In the genomic region with DNA sequence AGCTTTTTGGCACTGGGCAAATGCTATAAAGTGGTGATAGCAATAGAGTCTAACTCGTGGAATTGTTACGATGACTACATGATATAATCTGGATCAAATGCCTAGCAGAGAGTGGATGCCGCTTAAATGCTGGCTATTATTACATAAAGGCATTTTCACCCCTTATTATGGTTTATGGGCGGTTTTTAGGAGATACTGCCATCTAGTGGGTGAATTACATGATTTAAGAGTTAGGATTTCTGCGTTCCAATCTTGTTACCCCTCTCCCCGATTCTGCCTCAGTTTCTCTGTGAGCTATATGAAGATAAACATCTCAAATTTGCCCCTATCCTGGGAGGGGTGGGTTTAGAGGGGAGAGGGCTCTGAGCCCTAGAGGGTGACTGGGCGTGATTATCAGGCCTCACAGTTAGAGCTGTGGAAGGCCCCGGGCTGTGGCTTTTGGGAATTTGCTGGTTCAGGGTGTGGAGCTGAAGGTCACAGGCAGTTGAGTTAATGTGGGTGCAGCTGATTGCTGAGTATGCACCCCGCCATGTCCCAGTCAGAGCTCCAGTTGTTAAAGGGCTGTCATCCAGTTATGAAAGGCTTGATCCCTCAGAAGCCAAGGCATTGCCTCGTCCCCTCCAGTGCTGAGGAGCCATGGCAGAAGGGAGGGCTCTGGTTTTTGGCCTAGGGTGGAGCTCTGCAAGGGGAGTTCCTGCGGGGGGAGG, we compare ENCODE assay signal across 8 cellular contexts. TPM values are rescaled to one million over a fixed set of nuclear protein-coding genes. Genes with fewer than 3 reads are reported as not detected.
DNase-seq lines count a peak whose midpoint lies in the region; FAIRE-seq and TF ChIP-seq lines count a peak whose summit lies in the region.

No MANE protein-coding gene starts in this region.

- H3K36me3 Mint-ChIP-seq in nephron (ENCODE audit: low read depth), result peaks cover 56% of the 10 kb centered on the region

- CTCF ChIA-PET in PC-9 (lab: Charles Lee), result interaction anchor here (0.6 to 1.5 kb wide), 4 partner anchors 11 to 265 kb away, joined by 3 to 10 read pairs (median 4); a partner anchor contains a TSS

- WGBS in GM23248 (ENCODE audit: low coverage in 1 of 2, low lambda C conversion rate in 2 of 2, missing lambda C conversion rate in 2 of 2), 2 experiments, result 31 to 33% methylated on average over 11 of the region's 11 CpGs

- no peak for FAIRE-seq in frontal cortex (lab: Jason Lieb, UNC)

- peak; percentile 81 for TF ChIP-seq CTCF in PC-9 (conservative IDR thresholded peaks at IDR 0.05)
- TF ChIP-seq CTCF in epithelial cell of proximal tubule (conservative IDR thresholded peaks at IDR 0.05; ENCODE audit: low read depth, low read length), result peak; percentile 61
- TF ChIP-seq CTCF in nephron (IDR thresholded peaks at IDR 0.05; ENCODE audit: unreplicated experiment in 3 of 3), result peak; percentile 50 to 58 (median 52)

- no peaks in the 10 kb centered on the region for H3K27me3 Mint-ChIP-seq in nephron (ENCODE audit: low read depth)

- H3K27ac ChIP-seq in GM23248, result no peak overlapping the region
- H3K27ac ChIP-seq in PC-9, result no peak overlapping the region

- peak; percentile 62 for DNase-seq in AG20443 (ENCODE audit: low spot score)
- peak; percentile 62 for DNase-seq in GM23248
- no peak for DNase-seq in PC-9
- DNase-seq in epithelial cell of proximal tubule (ENCODE audit: low read depth), result no peak
- no peak for DNase-seq in GM19240 (ENCODE audit: insufficient read length, low spot score)
- DNase-seq in H4 (ENCODE audit: low spot score), result no peak
- no peak for DNase-seq in frontal cortex (ENCODE audit: low spot score in 2 of 2)

- no peaks in the 10 kb centered on the region for H3K9me2 ChIP-seq in GM23248 (ENCODE audit: insufficient read depth)
- H3K9me2 ChIP-seq in PC-9 (ENCODE audit: insufficient read depth), result no peaks in the 10 kb centered on the region

- no peak overlapping the region for H3K9ac ChIP-seq in GM23248

- H3K4me1 Mint-ChIP-seq in nephron, result no peaks in the 10 kb centered on the region

- in situ Hi-C loops in GM23248 (cut with MboI), result no loop called here

- H4K20me1 ChIP-seq in GM23248 (ENCODE audit: insufficient read depth), result no peaks in the 10 kb centered on the region
- no peaks in the 10 kb centered on the region; the same call in 1 of the 2 replicates for H4K20me1 ChIP-seq in PC-9 (ENCODE audit: insufficient read depth)

- H3K9me3 ChIP-seq in GM23248 (ENCODE audit: low read depth) (no peaks in the 10 kb centered on the region), PC-9 (ENCODE audit: insufficient read depth, low read depth) (no peaks in the 10 kb centered on the region)

- intact Hi-C loops in PC-9 (cut with micrococcal nuclease; ENCODE audit: unreplicated experiment), result no loop called here

- POLR2A ChIA-PET in PC-9 (lab: Charles Lee; ENCODE audit: unreplicated experiment), result interaction anchor here (0.7 kb wide), 1 partner anchor 681 kb away, joined by 16 read pairs; no protein-coding TSS in a partner anchor

- BruUV-seq in PC-9 (replicated peaks; lab: Mats Ljungman, UMichigan), result no TSS peak

- H3K27ac Mint-ChIP-seq in nephron, result no peak overlapping the region

- H3K4me3 ChIP-seq in GM23248, result no peak overlapping the region
- no peak overlapping the region for H3K4me3 ChIP-seq in PC-9
- no peak overlapping the region for H3K4me3 ChIP-seq in epithelial cell of proximal tubule (ENCODE audit: low read depth, low read length)

- no peaks in the 10 kb centered on the region for H3K27me3 ChIP-seq in GM23248 (replicated peaks; ENCODE audit: insufficient read depth)
- no peaks in the 10 kb centered on the region for H3K27me3 ChIP-seq in PC-9 (ENCODE audit: insufficient read depth, low read depth)

- H3K79me2 ChIP-seq in GM23248 (ENCODE audit: insufficient read depth) (no peaks in the 10 kb centered on the region), PC-9 (ENCODE audit: low read depth) (no peaks in the 10 kb centered on the region)

- no peaks in the 10 kb centered on the region for H3K9me3 Mint-ChIP-seq in nephron

- H3K4me3 Mint-ChIP-seq in nephron, result no peak overlapping the region

- 0 out of 2 replicates have a peak, but pooled peaks cover 4% of the 10 kb centered on the region for H3F3A ChIP-seq in GM23248 (ENCODE audit: insufficient read depth)
- H3F3A ChIP-seq in PC-9 (ENCODE audit: insufficient read depth, low read depth), result no peaks in the 10 kb centered on the region; the same call in 1 of the 2 replicates

- 0 out of 2 replicates have a peak, but pooled peaks cover 7% of the 10 kb centered on the region for H3K36me3 ChIP-seq in GM23248 (ENCODE audit: low read depth)
- H3K36me3 ChIP-seq in PC-9 (ENCODE audit: low read depth), result peaks cover 6% of the 10 kb centered on the region; the same call in 1 of the 2 replicates

- peaks cover 11% of the 10 kb centered on the region; the same call in 1 of the 2 replicates for H3K4me1 ChIP-seq in GM23248 (ENCODE audit: insufficient read depth)
- H3K4me1 ChIP-seq in PC-9 (replicated peaks; ENCODE audit: insufficient read depth), result no peaks in the 10 kb centered on the region

- H2AFZ ChIP-seq in GM23248 (peak overlapping the region; percentile 56; the same call in 1 of the 2 replicates), PC-9 (no peak overlapping the region)

- H3K4me2 ChIP-seq in GM23248 (ENCODE audit: unreplicated experiment), result no peak overlapping the region
- no peak overlapping the region for H3K4me2 ChIP-seq in PC-9

RNA-seq across cellular contexts. Expression of a gene that starts 14.4 kb away (rescaled TPM):
- 4.5 and 12.3 TPM in 2 replicates for total RNA-seq in GM23248 (2014; rRNA removed; shearing (Covaris generic))
- 1.8 and 2.9 TPM in 2 replicates for polyA plus RNA-seq in GM23248 (2016; fragmentation: Nextera tagmentation; extraction: Ambion mirVana)
- total RNA-seq in PC-9 (2021), result 111 and 153 TPM in 2 replicates
- total RNA-seq in epithelial cell of proximal tubule, result 25.2 and 57.5 TPM in 2 replicates
- total RNA-seq in H4 (2014; rRNA removed; shearing (Covaris generic)), result 40.1 and 60.6 TPM in 2 replicates
- 75.0 TPM for total RNA-seq in frontal cortex

RNA-seq across cellular contexts. Expression of a gene that starts 15.9 kb away (rescaled TPM):
- not detected in 2 replicates for total RNA-seq in GM23248 (2014; rRNA removed; shearing (Covaris generic))
- 0.38 TPM in 1 of 2 replicates, not detected in the other for polyA plus RNA-seq in GM23248 (2016; fragmentation: Nextera tagmentation; extraction: Ambion mirVana)
- 0.74 and 1.3 TPM in 2 replicates for total RNA-seq in PC-9 (2021)
- not detected in 2 replicates for total RNA-seq in epithelial cell of proximal tubule
- 0.88 TPM in 1 of 2 replicates, not detected in the other for total RNA-seq in H4 (2014; rRNA removed; shearing (Covaris generic))
- total RNA-seq in frontal cortex, result not detected

RNA-seq across cellular contexts. Expression of a gene that starts 35.6 kb away (rescaled TPM):
- 22.2 and 26.7 TPM in 2 replicates for total RNA-seq in GM23248 (2014; rRNA removed; shearing (Covaris generic))
- 14.3 and 14.9 TPM in 2 replicates for polyA plus RNA-seq in GM23248 (2016; fragmentation: Nextera tagmentation; extraction: Ambion mirVana)
- total RNA-seq in PC-9 (2021) (70.4 and 72.9 TPM in 2 replicates), epithelial cell of proximal tubule (11.2 and 11.3 TPM in 2 replicates), frontal cortex (2.0 TPM)
- 21.4 and 46.4 TPM in 2 replicates for total RNA-seq in H4 (2014; rRNA removed; shearing (Covaris generic))

RNA-seq across cellular contexts. Expression of a gene that starts 44.9 kb away (rescaled TPM):
- total RNA-seq in GM23248 (2014; rRNA removed; shearing (Covaris generic)), result 22.3 and 27.8 TPM in 2 replicates
- 6.6 and 6.8 TPM in 2 replicates for polyA plus RNA-seq in GM23248 (2016; fragmentation: Nextera tagmentation; extraction: Ambion mirVana)
- total RNA-seq in PC-9 (2021) (62.1 and 76.3 TPM in 2 replicates), epithelial cell of proximal tubule (14.4 and 20.0 TPM in 2 replicates), frontal cortex (71.7 TPM)
- total RNA-seq in H4 (2014; rRNA removed; shearing (Covaris generic)), result 27.6 and 39.2 TPM in 2 replicates

RNA-seq across cellular contexts. Expression of a gene that starts 52.3 kb away (rescaled TPM):
- 51.1 and 52.2 TPM in 2 replicates for total RNA-seq in GM23248 (2014; rRNA removed; shearing (Covaris generic))
- 75.0 and 78.9 TPM in 2 replicates for polyA plus RNA-seq in GM23248 (2016; fragmentation: Nextera tagmentation; extraction: Ambion mirVana)
- total RNA-seq in PC-9 (2021), result 20.5 and 24.0 TPM in 2 replicates
- total RNA-seq in epithelial cell of proximal tubule, result 2.1 and 2.5 TPM in 2 replicates
- total RNA-seq in H4 (2014; rRNA removed; shearing (Covaris generic)), result 71.4 and 104 TPM in 2 replicates
- total RNA-seq in frontal cortex, result 3.7 TPM

Comparison
In these comparisons a context has a peak if more than half of its experiments do, and no peak if none do; other contexts are left out.
1. DNase-seq: peak in AG20443 (single experiment) and GM23248 (single experiment); none in PC-9 (0 of 2), epithelial cell of proximal tubule (single experiment), GM19240 (single experiment), H4 (single experiment) and frontal cortex (0 of 2).
2. Peak in every context shown above with its lines, with median percentiles within 50 percentile points of each other: CTCF ChIP-seq.